In genomic region chr13:91144054-91144453, GRCh38 we compare ENCODE assay signal across 18 cellular contexts.
DNase-seq lines count a peak whose midpoint lies in the region; ATAC-seq and TF ChIP-seq lines count a peak whose summit lies in the region.
"Had no signal": no experiment of that assay in that cellular context is flagged by ENCODE, and none has a peak within 500 bp of the region (broad histone marks: within the 10 kb centered on the region; RNA-seq: fewer than 3 reads in every experiment).

No MANE protein-coding gene starts in this region.

- H3K27ac Mint-ChIP-seq in nephron = peak overlapping the region; percentile 6 to 26 (median 23)
- H3K27ac Mint-ChIP-seq: activated CD8-positive, alpha-beta T cell treated with anti-CD3 and anti-CD28 coated beads, Interleukin-2, amount 10 ng/mL, durations not matched to agents 7 days and 5 days; B cell; stimulated activated naive B cell treated with anti-CD40 and anti-IgM and Interleukin-4, amounts not matched to agents 10 μg/mL and 1 μg/mL and 100 μg/mL, for 72 hours; T-helper 2 cell treated with Interferon-gamma antibody and Interleukin-4, amounts not matched to agents 5 μg/mL and 100 μg/mL, for 36 hours had no signal

- no peaks in the 10 kb centered on the region for H3K36me3 Mint-ChIP-seq in nephron (ENCODE audit: low read depth)
- H3K36me3 Mint-ChIP-seq: stimulated activated naive B cell treated with anti-CD40 and anti-IgM and Interleukin-4, amounts not matched to agents 10 μg/mL and 1 μg/mL and 100 μg/mL, for 72 hours had no signal

- H3K27ac ChIP-seq in foreskin keratinocyte = no peak overlapping the region
- H3K27ac ChIP-seq: breast epithelium, gastrocnemius medialis had no signal

- TF ChIP-seq CTCF in nephron (IDR thresholded peaks at IDR 0.05; ENCODE audit: unreplicated experiment in 3 of 3) (no peak), foreskin keratinocyte (conservative IDR thresholded peaks at IDR 0.05) (no peak)

- peaks cover 2% of the 10 kb centered on the region for H3K9me3 Mint-ChIP-seq in nephron
- H3K9me3 Mint-ChIP-seq: T-helper 2 cell treated with Interferon-gamma antibody and Interleukin-4, amounts not matched to agents 5 μg/mL and 100 μg/mL, for 36 hours had no signal

- peak overlapping the region in 1 of 3 experiments; percentile 5 for H3K4me3 Mint-ChIP-seq in nephron
- H3K4me3 Mint-ChIP-seq: activated CD8-positive, alpha-beta T cell treated with anti-CD3 and anti-CD28 coated beads, Interleukin-2, amount 10 ng/mL, durations not matched to agents 7 days and 5 days; B cell; stimulated activated naive B cell treated with anti-CD40 and anti-IgM and Interleukin-4, amounts not matched to agents 10 μg/mL and 1 μg/mL and 100 μg/mL, for 72 hours; T-helper 2 cell treated with Interferon-gamma antibody and Interleukin-4, amounts not matched to agents 5 μg/mL and 100 μg/mL, for 36 hours had no signal

- no peaks in the 10 kb centered on the region for H3K27me3 ChIP-seq in foreskin keratinocyte
- H3K27me3 ChIP-seq: breast epithelium, gastrocnemius medialis had no signal

- H3K4me1 ChIP-seq in foreskin keratinocyte = peaks cover 5% of the 10 kb centered on the region
- H3K4me1 ChIP-seq: breast epithelium had no signal

- ATAC-seq in foreskin keratinocyte (no peak), GM21529 (IDR thresholded peaks at IDR 0.05; ENCODE audit: unreplicated experiment) (no peak), GM21786 (IDR thresholded peaks at IDR 0.05; ENCODE audit: unreplicated experiment) (no peak)
- ATAC-seq: activated CD8-positive, alpha-beta T cell treated with anti-CD3 and anti-CD28 coated beads, Interleukin-2, amount 10 ng/mL, durations not matched to agents 7 days and 5 days; gastrocnemius medialis; GM12878; stimulated activated naive B cell treated with anti-CD40 and anti-IgM and Interleukin-4, amounts not matched to agents 10 μg/mL and 1 μg/mL and 100 μg/mL, for 72 hours had no signal

- no peaks in the 10 kb centered on the region for H3K27me3 Mint-ChIP-seq in nephron (ENCODE audit: low read depth)

- peak; percentile 37 for DNase-seq in DMS53 (lab: John Stamatoyannopoulos, UW)
- DNase-seq in NOMO-1 treated with DMSO at 0.1 percent for 48 hours (lab: John Stamatoyannopoulos, UW; ENCODE audit: unreplicated experiment) = peak; percentile 91
- DNase-seq in amniotic epithelial cell (ENCODE audit: low read depth) = peak; percentile 19
- DNase-seq in foreskin keratinocyte = no peak
- DNase-seq in RKO (ENCODE audit: low spot score) = no peak
- DNase-seq: activated CD8-positive, alpha-beta T cell treated with anti-CD3 and anti-CD28 coated beads, Interleukin-2, amount 10 ng/mL, durations not matched to agents 7 days and 5 days; gastrocnemius medialis; islet precursor cell; KG1; NCI-H2081; stimulated activated naive B cell treated with anti-CD40 and anti-IgM and Interleukin-4, amounts not matched to agents 10 μg/mL and 1 μg/mL and 100 μg/mL, for 72 hours had no signal

- H3K4me1 Mint-ChIP-seq in nephron = peaks cover 39% of the 10 kb centered on the region
- H3K4me1 Mint-ChIP-seq: B cell; stimulated activated naive B cell treated with anti-CD40 and anti-IgM and Interleukin-4, amounts not matched to agents 10 μg/mL and 1 μg/mL and 100 μg/mL, for 72 hours had no signal

Comparison
In these comparisons a context has a peak if more than half of its experiments do, and no peak if none do; other contexts are left out.
1. DNase-seq: peak in DMS53 (single experiment), NOMO-1 treated with DMSO at 0.1 percent for 48 hours (single experiment) and amniotic epithelial cell (single experiment); none in foreskin keratinocyte (0 of 2) and RKO (single experiment).